8 cellular contexts compared by ENCODE assay signal in genomic region chr11:95092549-95093324, GRCh38. TPM values are rescaled to one million over a fixed set of nuclear protein-coding genes. Genes with fewer than 3 reads are reported as not detected.
DNase-seq lines count a peak whose midpoint lies in the region; TF ChIP-seq lines count a peak whose summit lies in the region.

No MANE protein-coding gene starts in this region.

- H3K36me3 Mint-ChIP-seq in CD4-positive, alpha-beta memory T cell = peaks cover 3 to 7% of the 10 kb centered on the region in 2 donors

- H3K27me3 Mint-ChIP-seq in CD4-positive, alpha-beta memory T cell = no peaks in the 10 kb centered on the region

- CTCF ChIA-PET in CD4-positive, alpha-beta memory T cell (lab: Charles Lee; ENCODE audit: partially characterized antibody) = interaction anchor here (0.5 to 8.1 kb wide), 12 partner anchors 9 to 1181 kb away, joined by 3 to 124 read pairs (median 4); partner anchors contain the start of gene SRSF8

- no peak overlapping the region for H3K27ac ChIP-seq in CD4-positive, alpha-beta memory T cell (ENCODE audit: low read depth, low read length)

- intact Hi-C loops in CD4-positive, alpha-beta memory T cell (cut with micrococcal nuclease) = no loop called here

- H3K4me3 ChIP-seq in CD4-positive, alpha-beta memory T cell (ENCODE audit: low read length in 2 of 2) = no peak overlapping the region
- H3K4me3 ChIP-seq in fibroblast of villous mesenchyme (ENCODE audit: low read depth, low read length) = no peak overlapping the region

- POLR2A ChIA-PET in CD4-positive, alpha-beta memory T cell (lab: Charles Lee; ENCODE audit: partially characterized antibody) = interaction anchor here (1.0 to 9.7 kb wide), 4 partner anchors 22 to 698 kb away, joined by 3 to 376 read pairs (median 32); partner anchors contain the start of genes CEP57, FAM76B and SRSF8

- peak in 4 of 5 donors; percentile 10 to 54 (median 16) for DNase-seq in CD4-positive, alpha-beta memory T cell
- DNase-seq in HPDE6-E6E7 (ENCODE audit: extremely low spot score) (peak; percentile 31), fibroblast of villous mesenchyme (ENCODE audit: low read depth) (peak; percentile 80), cerebellum (ENCODE audit: low spot score) (no peak), DMS79 (lab: John Stamatoyannopoulos, UW) (no peak), NCI-H524 treated with DMSO at 0.1 percent for 48 hours (lab: John Stamatoyannopoulos, UW) (no peak)
- peak; percentile 19 for DNase-seq in activated CD4-positive, alpha-beta T cell treated with anti-CD3 and anti-CD28 coated beads, Interleukin-2, amount 50 U/mL, for 1 hour
- DNase-seq in stimulated activated CD4-positive, alpha-beta T cell treated with anti-CD3 and anti-CD28 coated beads, Interleukin-2, amount 100 ng/mL, for 4 hours (ENCODE audit: low read depth) = peak; percentile 12

- H3K36me3 ChIP-seq in CD4-positive, alpha-beta memory T cell (ENCODE audit: insufficient read depth, low read length) = no peaks in the 10 kb centered on the region

- H3K9me3 Mint-ChIP-seq in CD4-positive, alpha-beta memory T cell = no peaks in the 10 kb centered on the region

- TF ChIP-seq CTCF in fibroblast of villous mesenchyme (IDR thresholded peaks at IDR 0.05; ENCODE audit: insufficient read depth, low read depth, low read length) = peak; percentile 69

- peak overlapping the region in 2 of 8 donors; percentile 30 to 58 for H3K4me3 Mint-ChIP-seq in CD4-positive, alpha-beta memory T cell

- peak overlapping the region in 3 of 7 donors; percentile 57 to 92 (median 74) for H3K27ac Mint-ChIP-seq in CD4-positive, alpha-beta memory T cell

- H3K4me1 Mint-ChIP-seq in CD4-positive, alpha-beta memory T cell = peaks cover 46 to 63% (median 55%) of the 10 kb centered on the region in 4 donors

- H3K27me3 ChIP-seq in CD4-positive, alpha-beta memory T cell (ENCODE audit: insufficient read depth, low read length) = no peaks in the 10 kb centered on the region

- peaks cover 54% of the 10 kb centered on the region for H3K4me1 ChIP-seq in CD4-positive, alpha-beta memory T cell (ENCODE audit: insufficient read depth, low read length)

- H3K9me3 ChIP-seq in CD4-positive, alpha-beta memory T cell (ENCODE audit: control insufficient read depth in 1 of 2, low read length in 2 of 2) = no peaks in the 10 kb centered on the region

RNA-seq across cellular contexts. Expression of gene ENDOD1, which starts 3.1 kb away (rescaled TPM):
- 10 to 100 TPM; 12.8 to 13.3 TPM for total RNA-seq in CD4-positive, alpha-beta memory T cell
- polyA plus RNA-seq in CD4-positive, alpha-beta memory T cell = 10 to 100 TPM in 1 of 2 donors, 1 to 10 TPM in 1; 7.2 to 10.3 TPM
- 20.3 and 40.6 TPM in 2 replicates for total RNA-seq in fibroblast of villous mesenchyme
- 15.3 TPM for total RNA-seq in cerebellum

RNA-seq across cellular contexts. Expression of gene SRSF8, which starts 26.0 kb away (rescaled TPM):
- 100 to 1,000 TPM; 107 to 117 TPM for total RNA-seq in CD4-positive, alpha-beta memory T cell
- 100 to 1,000 TPM; 104 to 147 TPM for polyA plus RNA-seq in CD4-positive, alpha-beta memory T cell
- total RNA-seq in fibroblast of villous mesenchyme (17.4 and 19.0 TPM in 2 replicates), cerebellum (29.7 TPM)

RNA-seq across cellular contexts. Expression of gene KDM4F, which starts 43.5 kb away (rescaled TPM):
- total RNA-seq in CD4-positive, alpha-beta memory T cell = not detected
- not detected for polyA plus RNA-seq in CD4-positive, alpha-beta memory T cell
- total RNA-seq in fibroblast of villous mesenchyme (not detected in 2 replicates), cerebellum (not detected)

Comparison
In these comparisons a context has a peak if more than half of its experiments do, and no peak if none do; other contexts are left out.
1. DNase-seq: peak in CD4-positive, alpha-beta memory T cell (4 of 5), HPDE6-E6E7 (single experiment), activated CD4-positive, alpha-beta T cell treated with anti-CD3 and anti-CD28 coated beads, Interleukin-2, amount 50 U/mL, for 1 hour (single experiment), fibroblast of villous mesenchyme (single experiment) and stimulated activated CD4-positive, alpha-beta T cell treated with anti-CD3 and anti-CD28 coated beads, Interleukin-2, amount 100 ng/mL, for 4 hours (single experiment); none in cerebellum (single experiment), DMS79 (single experiment) and NCI-H524 treated with DMSO at 0.1 percent for 48 hours (single experiment).